1 cellular context compared by ENCODE assay signal in genomic region chr22:24264329-24264886, GRCh38.
A peak's percentile ranks its signal among the peaks of the same experiment; 100 is the strongest.
TF ChIP-seq lines count a peak whose summit lies in the region.
"Not testable (repeated sequence)": the region's sequence is repeated elsewhere in the genome, so short reads cannot be mapped to it uniquely, and the experiment has no call there.

No MANE protein-coding gene starts in this region.

TF ChIP-seq in HepG2, 621 proteins besides CTCF, POLR2A, EP300 and RAD21:
- TF ChIP-seq ZNF687 (CRISPR knock-in tag; IDR thresholded peaks at IDR 0.05) (peak; percentile 48), ZNF143 (CRISPR knock-in tag; IDR thresholded peaks at IDR 0.05) (peak; percentile 62; the same call in 1 of the 2 replicates), RAD51 (IDR thresholded peaks at IDR 0.05; ENCODE audit: borderline replicate concordance) (peak; percentile 37; the same call in 1 of the 2 replicates), USF2 (CRISPR knock-in tag; IDR thresholded peaks at IDR 0.05; ENCODE audit: borderline replicate concordance) (peak; percentile 33; the same call in 1 of the 2 replicates), ZFY (CRISPR knock-in tag; IDR thresholded peaks at IDR 0.05) (peak; percentile 33; the same call in 1 of the 2 replicates)
- TF ChIP-seq USF2 (IDR thresholded peaks at IDR 0.05; ENCODE audit: low read depth, low read length), result not testable (repeated sequence)
